Comparison of ENCODE assay signal across 14 cellular contexts in the genomic region with DNA sequence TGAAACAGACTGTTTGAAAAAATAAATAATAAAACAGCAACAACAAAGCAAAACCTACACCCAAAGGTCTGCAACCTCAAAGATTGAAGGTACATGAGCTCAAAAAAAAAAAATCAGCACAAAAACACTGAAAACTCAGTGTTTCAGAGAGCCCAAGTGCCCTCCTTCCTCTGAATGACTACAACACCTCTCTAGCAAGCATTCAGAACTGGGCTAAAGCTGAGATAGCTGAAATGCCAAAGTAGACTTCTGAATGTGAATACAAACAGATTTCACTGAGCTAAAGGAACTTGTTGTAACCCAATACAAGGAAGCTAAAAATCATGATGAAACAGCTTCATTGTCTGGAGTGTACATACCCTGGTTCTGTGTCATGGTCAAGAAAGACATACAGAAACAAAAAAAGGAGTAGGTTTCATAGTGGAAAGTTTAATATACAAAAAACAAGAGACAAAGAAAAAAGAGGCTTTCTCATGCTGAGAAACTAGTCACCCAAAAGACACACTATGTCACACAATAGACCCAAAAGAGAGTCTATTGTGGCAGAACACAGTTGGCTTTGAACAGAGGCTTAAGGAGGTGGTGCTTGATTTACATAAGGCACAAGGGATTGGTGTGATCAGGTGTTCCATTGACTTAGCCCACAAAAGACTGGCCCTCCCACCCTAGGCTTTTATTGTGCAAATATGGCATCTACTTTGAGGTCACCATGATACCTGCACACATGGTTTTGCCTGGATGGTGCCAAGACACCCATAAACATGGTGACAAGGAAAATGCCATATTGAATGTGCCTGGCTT.
A peak's percentile ranks its signal among the peaks of the same experiment; 100 is the strongest.
DNase-seq lines count a peak whose midpoint lies in the region; ATAC-seq and TF ChIP-seq lines count a peak whose summit lies in the region.
"Had no signal": no experiment of that assay in that cellular context is flagged by ENCODE, and none has a peak within 500 bp of the region (broad histone marks: within the 10 kb centered on the region; RNA-seq: fewer than 3 reads in every experiment).

No MANE protein-coding gene starts in this region.

- no peak overlapping the region for H4K91ac ChIP-seq in trophoblast cell (ENCODE audit: low read depth, low read length)

- H3K27me3 ChIP-seq in RWPE2 (ENCODE audit: insufficient read depth, poor library complexity, severe bottlenecking) (no peaks in the 10 kb centered on the region), trophoblast cell (ENCODE audit: insufficient read depth, low read length) (no peaks in the 10 kb centered on the region)
- H3K27me3 ChIP-seq: BE2C had no signal

- no peak overlapping the region for H2BK5ac ChIP-seq in trophoblast cell (ENCODE audit: low read depth, low read length, poor library complexity)

- H3K23ac ChIP-seq in trophoblast cell (ENCODE audit: low read length): no peak overlapping the region

- no peak overlapping the region for H3K4me2 ChIP-seq in trophoblast cell (ENCODE audit: low read length)
- H3K4me2 ChIP-seq: A549 had no signal

- H3K18ac ChIP-seq in trophoblast cell (ENCODE audit: low read length): no peak overlapping the region

- H3K36me3 ChIP-seq in RWPE2 (ENCODE audit: low read depth): no peaks in the 10 kb centered on the region
- no peaks in the 10 kb centered on the region for H3K36me3 ChIP-seq in trophoblast cell (ENCODE audit: control insufficient read depth in 1 of 2, insufficient read depth in 2 of 2, low read length in 2 of 2)
- H3K36me3 ChIP-seq: BE2C had no signal

- DNase-seq in RWPE2 (ENCODE audit: low spot score) (no peak), epithelial cell of prostate (ENCODE audit: low read depth, low spot score) (no peak), iPS-NIHi11 (ENCODE audit: low spot score) (peak; percentile 12), trophoblast cell (no peak), middle frontal gyrus (ENCODE audit: extremely low spot score, low spot score) (no peak)
- DNase-seq: BE2C; CD4-positive, alpha-beta memory T cell; DMS79 treated with DMSO at 0.1 percent for 48 hours; EL; H7 had no signal

- H3K79me2 ChIP-seq in trophoblast cell (ENCODE audit: control insufficient read depth, insufficient read depth, low read length, poor library complexity): no peaks in the 10 kb centered on the region

- no peak overlapping the region for H4K8ac ChIP-seq in trophoblast cell (ENCODE audit: low read depth, low read length)

- H3K4me1 ChIP-seq in RWPE2 (ENCODE audit: insufficient read depth, poor library complexity, severe bottlenecking) (peaks cover 7% of the 10 kb centered on the region), trophoblast cell (ENCODE audit: control insufficient read depth in 1 of 2, insufficient read depth in 2 of 2, low read length in 2 of 2) (no peaks in the 10 kb centered on the region)
- H3K4me1 ChIP-seq: A549, BE2C had no signal

- no peak overlapping the region for H2BK12ac ChIP-seq in trophoblast cell (ENCODE audit: low read length)

- H3K27ac ChIP-seq in RWPE2 (ENCODE audit: poor library complexity, severe bottlenecking) (no peak overlapping the region), epithelial cell of prostate (peak overlapping the region; percentile 62), trophoblast cell (ENCODE audit: low read depth, low read length) (no peak overlapping the region)
- H3K27ac ChIP-seq: A549, C4-2B had no signal

- H3K9ac ChIP-seq in trophoblast cell (ENCODE audit: low read length): no peak overlapping the region

- H2AFZ ChIP-seq in trophoblast cell (ENCODE audit: insufficient read depth, low read length, poor library complexity): no peak overlapping the region

- no peak overlapping the region for H2BK120ac ChIP-seq in trophoblast cell (ENCODE audit: insufficient read depth, low read length, poor library complexity)

- no peak overlapping the region for H3K4ac ChIP-seq in trophoblast cell (ENCODE audit: low read depth, low read length)

- ATAC-seq in RWPE2 (ENCODE audit: low read depth) (peak; percentile 64), HG02885 (IDR thresholded peaks at IDR 0.05; ENCODE audit: poor library complexity, unreplicated experiment) (no peak), HG03095 (IDR thresholded peaks at IDR 0.05; ENCODE audit: unreplicated experiment) (no peak)
- ATAC-seq: A549 had no signal

- H2AK5ac ChIP-seq in trophoblast cell (ENCODE audit: low read length): no peak overlapping the region

- no peak for TF ChIP-seq CTCF in RWPE2 (IDR thresholded peaks at IDR 0.05; ENCODE audit: poor library complexity, severe bottlenecking)

- H3K79me1 ChIP-seq in trophoblast cell (ENCODE audit: low read length): no peaks in the 10 kb centered on the region

- H3K4me3 ChIP-seq in RWPE2 (ENCODE audit: severe bottlenecking) (no peak overlapping the region), trophoblast cell (ENCODE audit: low read depth, low read length) (no peak overlapping the region)
- H3K4me3 ChIP-seq: A549 had no signal

- no peak overlapping the region for H4K12ac ChIP-seq in trophoblast cell (ENCODE audit: low read depth, low read length)

- H3K14ac ChIP-seq in trophoblast cell (ENCODE audit: low read length): no peak overlapping the region

- H3K9me3 ChIP-seq in RWPE2 (ENCODE audit: severe bottlenecking) (no peaks in the 10 kb centered on the region), trophoblast cell (ENCODE audit: insufficient read depth, low read depth, low read length) (no peaks in the 10 kb centered on the region)
- H3K9me3 ChIP-seq: A549, BE2C had no signal
